Comparison of ENCODE assay signal across 1 cellular context in genomic region chr10:43136995-43137700, GRCh38.
TF ChIP-seq lines count a peak whose summit lies in the region.

No MANE protein-coding gene starts in this region.

TF ChIP-seq in HCT116, 20 proteins besides CTCF, POLR2A, EP300 and RAD21 (continued from another document):
- TF ChIP-seq, protein P1, sequence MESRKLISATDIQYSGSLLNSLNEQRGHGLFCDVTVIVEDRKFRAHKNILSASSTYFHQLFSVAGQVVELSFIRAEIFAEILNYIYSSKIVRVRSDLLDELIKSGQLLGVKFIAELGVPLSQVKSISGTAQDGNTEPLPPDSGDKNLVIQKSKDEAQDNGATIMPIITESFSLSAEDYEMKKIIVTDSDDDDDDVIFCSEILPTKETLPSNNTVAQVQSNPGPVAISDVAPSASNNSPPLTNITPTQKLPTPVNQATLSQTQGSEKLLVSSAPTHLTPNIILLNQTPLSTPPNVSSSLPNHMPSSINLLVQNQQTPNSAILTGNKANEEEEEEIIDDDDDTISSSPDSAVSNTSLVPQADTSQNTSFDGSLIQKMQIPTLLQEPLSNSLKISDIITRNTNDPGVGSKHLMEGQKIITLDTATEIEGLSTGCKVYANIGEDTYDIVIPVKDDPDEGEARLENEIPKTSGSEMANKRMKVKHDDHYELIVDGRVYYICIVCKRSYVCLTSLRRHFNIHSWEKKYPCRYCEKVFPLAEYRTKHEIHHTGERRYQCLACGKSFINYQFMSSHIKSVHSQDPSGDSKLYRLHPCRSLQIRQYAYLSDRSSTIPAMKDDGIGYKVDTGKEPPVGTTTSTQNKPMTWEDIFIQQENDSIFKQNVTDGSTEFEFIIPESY (IDR thresholded peaks at IDR 0.05; ENCODE audit: extremely low read depth, insufficient replicate concordance, low read length): no peak
- no peak for TF ChIP-seq JUND (IDR thresholded peaks at IDR 0.05)
- no peak for TF ChIP-seq EZH2 (IDR thresholded peaks at IDR 0.05)
- TF ChIP-seq SRF (IDR thresholded peaks at IDR 0.05; ENCODE audit: low read depth): no peak
- TF ChIP-seq EGR1 (IDR thresholded peaks at IDR 0.05; ENCODE audit: low read depth): no peak
- no peak for TF ChIP-seq CEBPB (IDR thresholded peaks at IDR 0.05; ENCODE audit: low read depth)
- no peak for TF ChIP-seq ZFX (IDR thresholded peaks at IDR 0.05)
